In genomic region chr6:88872962-88873361, GRCh38 we compare ENCODE assay signal across 23 cellular contexts.
A peak's percentile ranks its signal among the peaks of the same experiment; 100 is the strongest.
DNase-seq lines count a peak whose midpoint lies in the region; ATAC-seq and TF ChIP-seq lines count a peak whose summit lies in the region.
"Had no signal": no experiment of that assay in that cellular context is flagged by ENCODE, and none has a peak within 500 bp of the region (broad histone marks: within the 10 kb centered on the region; RNA-seq: fewer than 3 reads in every experiment).

No MANE protein-coding gene starts in this region.

- TF ChIP-seq CTCF in SU-DHL-6 (IDR thresholded peaks at IDR 0.05; ENCODE audit: insufficient read depth, low read length, poor library complexity, severe bottlenecking), result no peak
- TF ChIP-seq CTCF in right lobe of liver (IDR thresholded peaks at IDR 0.05), result no peak
- no peak for TF ChIP-seq CTCF in A673 (conservative IDR thresholded peaks at IDR 0.05; ENCODE audit: low read depth, low read length)
- no peak for TF ChIP-seq CTCF in Calu3 (IDR thresholded peaks at IDR 0.05; ENCODE audit: unreplicated experiment)

- H2AFZ ChIP-seq in SU-DHL-6 (ENCODE audit: low read depth, low read length, severe bottlenecking), result no peak overlapping the region

- no peaks in the 10 kb centered on the region for H3K9me3 Mint-ChIP-seq in stimulated activated naive CD8-positive, alpha-beta T cell treated with anti-CD3 and anti-CD28 coated beads, Interleukin-15, Interleukin-2, amounts not matched to agents 100 ng/mL and 50 ng/mL, for 24 hours
- H3K9me3 Mint-ChIP-seq in Calu3 (ENCODE audit: low read depth, unreplicated experiment), result no peaks in the 10 kb centered on the region
- H3K9me3 Mint-ChIP-seq: activated T-cell treated with anti-CD3 and anti-CD28 coated beads, Interleukin-2, amount 50 U/mL, for 4 hours had no signal

- H3K4me1 ChIP-seq in right lobe of liver, result peaks cover 0 to 10% (median 5%) of the 10 kb centered on the region in 4 donors
- H3K4me1 ChIP-seq in A673 (ENCODE audit: insufficient read depth, low read length, poor library complexity, severe bottlenecking), result no peaks in the 10 kb centered on the region

- intact Hi-C loops in right lobe of liver (cut with DNase I) (no loop called here), A673 (cut with micrococcal nuclease; ENCODE audit: unreplicated experiment) (loop anchor here (5.0 kb wide), 2 partner anchors 1736 to 1806 kb away; no protein-coding TSS in a partner anchor), Calu3 (cut with micrococcal nuclease; ENCODE audit: unreplicated experiment) (loop anchor here (5.0 kb wide), 1 partner anchor 1041 kb away; no protein-coding TSS in a partner anchor)

- H3K36me3 ChIP-seq in SU-DHL-6 (ENCODE audit: low read length) (0 out of 2 replicates have a peak, but pooled peaks cover 3% of the 10 kb centered on the region), right lobe of liver (no peaks in the 10 kb centered on the region), A673 (ENCODE audit: insufficient read depth, low read length, poor library complexity, severe bottlenecking) (no peaks in the 10 kb centered on the region)
- H3K36me3 ChIP-seq: heart left ventricle, pancreas, right atrium auricular region had no signal

- peak overlapping the region; percentile 12 for H3K27ac Mint-ChIP-seq in stimulated activated naive CD8-positive, alpha-beta T cell treated with anti-CD3 and anti-CD28 coated beads, Interleukin-15, Interleukin-2, amounts not matched to agents 100 ng/mL and 50 ng/mL, for 24 hours
- no peak overlapping the region for H3K27ac Mint-ChIP-seq in Calu3 (ENCODE audit: unreplicated experiment)

- TF ChIP-seq POLR2A in right lobe of liver (IDR thresholded peaks at IDR 0.05), result no peak

- H3K36me3 Mint-ChIP-seq in stimulated activated naive CD8-positive, alpha-beta T cell treated with anti-CD3 and anti-CD28 coated beads, Interleukin-15, Interleukin-2, amounts not matched to agents 100 ng/mL and 50 ng/mL, for 24 hours (ENCODE audit: low read depth), result peaks cover 3% of the 10 kb centered on the region
- H3K36me3 Mint-ChIP-seq in Calu3 (ENCODE audit: insufficient read depth, unreplicated experiment), result no peaks in the 10 kb centered on the region

- no peak overlapping the region for H3K4me3 Mint-ChIP-seq in stimulated activated naive CD8-positive, alpha-beta T cell treated with anti-CD3 and anti-CD28 coated beads, Interleukin-15, Interleukin-2, amounts not matched to agents 100 ng/mL and 50 ng/mL, for 24 hours
- H3K4me3 Mint-ChIP-seq in Calu3 (ENCODE audit: low read depth, unreplicated experiment), result no peak overlapping the region
- H3K4me3 Mint-ChIP-seq: activated T-cell treated with anti-CD3 and anti-CD28 coated beads, Interleukin-2, amount 50 U/mL, for 4 hours had no signal

- no peaks in the 10 kb centered on the region; the same call in 1 of the 2 replicates for H3K79me2 ChIP-seq in SU-DHL-6 (ENCODE audit: insufficient read depth, low read length)

- POLR2A ChIA-PET in A673 (lab: Charles Lee; ENCODE audit: low non-redundant PET), result no interaction called here

- no peaks in the 10 kb centered on the region for H3K9me3 ChIP-seq in SU-DHL-6 (ENCODE audit: insufficient read depth, low read length)
- H3K9me3 ChIP-seq in right lobe of liver, result no peaks in the 10 kb centered on the region
- H3K9me3 ChIP-seq in A673 (ENCODE audit: low read depth, low read length, poor library complexity, severe bottlenecking), result no peaks in the 10 kb centered on the region
- H3K9me3 ChIP-seq: heart left ventricle, pancreas, right atrium auricular region, thoracic aorta had no signal

- H3K9me2 ChIP-seq in SU-DHL-6 (replicated peaks; ENCODE audit: insufficient read depth, low read length), result no peaks in the 10 kb centered on the region

- 31% methylated on average over 1 of the region's 1 CpG for WGBS in right lobe of liver (ENCODE audit: insufficient coverage, low coverage, low lambda C conversion rate, missing lambda C conversion rate)

- H4K20me1 ChIP-seq in SU-DHL-6 (ENCODE audit: low read depth, low read length), result no peaks in the 10 kb centered on the region

- CTCF ChIA-PET in A673 (lab: Charles Lee), result no interaction called here
- CTCF ChIA-PET in Calu3 (lab: Charles Lee), result interaction anchor here (0.9 kb wide), 1 partner anchor 91 kb away, joined by 3 read pairs; the partner anchor contains the start of gene RNGTT

- H3K27me3 ChIP-seq in SU-DHL-6 (ENCODE audit: low read length), result no peaks in the 10 kb centered on the region
- H3K27me3 ChIP-seq in right lobe of liver, result no peaks in the 10 kb centered on the region
- no peaks in the 10 kb centered on the region for H3K27me3 ChIP-seq in A673 (replicated peaks; ENCODE audit: insufficient read depth, low read depth, low read length, poor library complexity)
- H3K27me3 ChIP-seq: heart left ventricle, pancreas, right atrium auricular region had no signal

- peaks cover 16% of the 10 kb centered on the region for H3K4me1 Mint-ChIP-seq in stimulated activated naive CD8-positive, alpha-beta T cell treated with anti-CD3 and anti-CD28 coated beads, Interleukin-15, Interleukin-2, amounts not matched to agents 100 ng/mL and 50 ng/mL, for 24 hours (ENCODE audit: low read depth)
- H3K4me1 Mint-ChIP-seq in Calu3 (ENCODE audit: low read depth, unreplicated experiment), result peaks cover 9% of the 10 kb centered on the region

- ATAC-seq in stimulated activated naive CD8-positive, alpha-beta T cell treated with anti-CD3 and anti-CD28 coated beads, Interleukin-15, Interleukin-2, amounts not matched to agents 100 U/mL and 50 U/mL, for 24 hours, result no peak
- ATAC-seq in right lobe of liver (peak; percentile 82 to 90 (median 88)), GM21737 (IDR thresholded peaks at IDR 0.05; ENCODE audit: unreplicated experiment) (no peak)
- ATAC-seq: activated T-cell treated with anti-CD3 and anti-CD28 coated beads, Interleukin-2, amount 50 U/mL, for 4 hours; heart left ventricle; pancreas; SK-N-SH treated with all-trans-retinoic acid at 6 μM for 48 hours had no signal

- no peak overlapping the region for H3K4me2 ChIP-seq in SU-DHL-6 (ENCODE audit: low read depth, low read length, poor library complexity, severe bottlenecking)

- BruUV-seq in A673 (replicated peaks; lab: Mats Ljungman, UMichigan) (no TSS peak), Calu3 (replicated peaks; lab: Mats Ljungman, UMichigan) (no TSS peak)

- no peak overlapping the region for H3K9ac ChIP-seq in SU-DHL-6 (ENCODE audit: low read length)

- H3K27ac ChIP-seq in SU-DHL-6 (ENCODE audit: low read depth, low read length) (0 out of 2 replicates have a peak overlapping the region, but pooled peaks have one; percentile 1), right lobe of liver (peak overlapping the region in 1 of 3 donors; percentile 3), A673 (ENCODE audit: low read depth, low read length, poor library complexity, severe bottlenecking) (no peak overlapping the region)
- H3K27ac ChIP-seq: heart left ventricle, pancreas, right atrium auricular region, thoracic aorta had no signal

- H3K27me3 Mint-ChIP-seq in stimulated activated naive CD8-positive, alpha-beta T cell treated with anti-CD3 and anti-CD28 coated beads, Interleukin-15, Interleukin-2, amounts not matched to agents 100 ng/mL and 50 ng/mL, for 24 hours, result no peaks in the 10 kb centered on the region
- no peaks in the 10 kb centered on the region for H3K27me3 Mint-ChIP-seq in Calu3 (ENCODE audit: unreplicated experiment)

- H3F3A ChIP-seq in SU-DHL-6 (ENCODE audit: insufficient read depth), result peaks cover 16% of the 10 kb centered on the region

- DNase-seq in stimulated activated naive CD8-positive, alpha-beta T cell treated with anti-CD3 and anti-CD28 coated beads, Interleukin-15, Interleukin-2, amounts not matched to agents 100 U/mL and 50 U/mL, for 24 hours, result no peak
- DNase-seq in right lobe of liver (peak in 1 of 3 donors; percentile 45), A673 (ENCODE audit: low spot score) (no peak), Calu3 (no peak)
- DNase-seq: activated CD4-positive, CD25-positive, alpha-beta regulatory T cell; activated CD8-positive, alpha-beta memory T cell treated with anti-CD3 and anti-CD28 coated beads for 24 hours; activated T-cell treated with anti-CD3 and anti-CD28 coated beads, Interleukin-2, amount 50 U/mL, for 4 hours; effector CD8-positive, alpha-beta T cell; erythroblast; heart left ventricle; IMR-90; NCI-H1417; NCI-H2081 treated with DMSO at 0.1 percent for 48 hours; NCI-H446 treated with DMSO at 0.1 percent for 48 hours; pancreas; stimulated activated CD4-positive, alpha-beta T cell treated with anti-CD3 and anti-CD28 coated beads, Interleukin-4, amount 100 ng/mL, for 1 hour; stimulated activated naive CD4-positive, alpha-beta T cell had no signal

- no peak overlapping the region for H3K4me3 ChIP-seq in SU-DHL-6 (ENCODE audit: insufficient read depth, low read length, poor library complexity, severe bottlenecking)
- no peak overlapping the region for H3K4me3 ChIP-seq in right lobe of liver
- no peak overlapping the region for H3K4me3 ChIP-seq in A673 (ENCODE audit: low read depth, low read length, poor library complexity, severe bottlenecking)
- H3K4me3 ChIP-seq: heart left ventricle, pancreas, right atrium auricular region, thoracic aorta had no signal

Comparison
In these comparisons a context has a peak if more than half of its experiments do, and no peak if none do; other contexts are left out.
1. ATAC-seq: peak in right lobe of liver (4 of 4); none in stimulated activated naive CD8-positive, alpha-beta T cell treated with anti-CD3 and anti-CD28 coated beads, Interleukin-15, Interleukin-2, amounts not matched to agents 100 U/mL and 50 U/mL, for 24 hours (single experiment) and GM21737 (single experiment).
2. intact Hi-C loops: an anchor here in A673 (5.0 kb wide) and Calu3 (5.0 kb wide); none called in right lobe of liver.